Comparison of ENCODE assay signal across 11 cellular contexts in genomic region chr7:148153611-148154010, GRCh38.
DNase-seq lines count a peak whose midpoint lies in the region; ATAC-seq and TF ChIP-seq lines count a peak whose summit lies in the region.
"Had no signal": no experiment of that assay in that cellular context is flagged by ENCODE, and none has a peak within 500 bp of the region (broad histone marks: within the 10 kb centered on the region; RNA-seq: fewer than 3 reads in every experiment).

No MANE protein-coding gene starts in this region.

- H3K36me3 Mint-ChIP-seq in neural progenitor cell = peaks cover 3% of the 10 kb centered on the region

- H3K36me3 ChIP-seq in gastroesophageal sphincter (no peaks in the 10 kb centered on the region), neural progenitor cell (no peaks in the 10 kb centered on the region)

- H3K9ac ChIP-seq in neural progenitor cell = no peak overlapping the region

- H4K20me1 ChIP-seq in neural progenitor cell (ENCODE audit: low read depth) = no peaks in the 10 kb centered on the region

- WGBS in gastroesophageal sphincter (ENCODE audit: low coverage in 1 of 2), 2 donors = 0% methylated on average over 1 of the region's 2 CpGs; no CpG with 5 or more reads in 1 of the 2 donors

- H3K27me3 ChIP-seq in gastroesophageal sphincter (no peaks in the 10 kb centered on the region), neural progenitor cell (no peaks in the 10 kb centered on the region)

- no peak overlapping the region for H3K4me2 ChIP-seq in neural progenitor cell

- H3K4me1 Mint-ChIP-seq in neural progenitor cell = peaks cover 14% of the 10 kb centered on the region

- H3K27ac ChIP-seq in gastroesophageal sphincter = peak overlapping the region in 2 of 4 donors; percentile 13 to 14
- no peak overlapping the region for H3K27ac ChIP-seq in neural progenitor cell

- peaks cover 8% of the 10 kb centered on the region for H3K27me3 Mint-ChIP-seq in neural progenitor cell (ENCODE audit: insufficient read depth, low read depth)

- no peak overlapping the region for H3K4me3 ChIP-seq in gastroesophageal sphincter
- no peak overlapping the region for H3K4me3 ChIP-seq in neural progenitor cell

- peak; percentile 51 for ATAC-seq in gastroesophageal sphincter
- ATAC-seq in HG02610 (IDR thresholded peaks at IDR 0.05; ENCODE audit: unreplicated experiment) = no peak

- no peaks in the 10 kb centered on the region for H3F3A ChIP-seq in neural progenitor cell (ENCODE audit: low read depth)

- no peaks in the 10 kb centered on the region for H3K9me3 ChIP-seq in gastroesophageal sphincter
- peaks cover 4% of the 10 kb centered on the region for H3K9me3 ChIP-seq in neural progenitor cell (ENCODE audit: low read depth)

- H3K4me3 Mint-ChIP-seq in neural progenitor cell = no peak overlapping the region

- H3K27ac Mint-ChIP-seq in neural progenitor cell = peak overlapping the region; percentile 10

- H2AFZ ChIP-seq in neural progenitor cell (replicated peaks) = no peak overlapping the region

- H3K9me3 Mint-ChIP-seq in neural progenitor cell = peaks cover 19% of the 10 kb centered on the region

- TF ChIP-seq CTCF in gastroesophageal sphincter (IDR thresholded peaks at IDR 0.05) (no peak), neural progenitor cell (IDR thresholded peaks at IDR 0.05) (no peak)

- no peak for TF ChIP-seq POLR2A in gastroesophageal sphincter (IDR thresholded peaks at IDR 0.05)

- no peak for TF ChIP-seq EP300 in gastroesophageal sphincter (IDR thresholded peaks at IDR 0.05)

- no peaks in the 10 kb centered on the region for H3K79me2 ChIP-seq in neural progenitor cell (ENCODE audit: low read depth)

- H3K4me1 ChIP-seq in gastroesophageal sphincter (peaks cover 0 to 22% (median 4%) of the 10 kb centered on the region in 3 donors), neural progenitor cell (no peaks in the 10 kb centered on the region)

- DNase-seq in COR-L47 (lab: John Stamatoyannopoulos, UW) (peak; percentile 89), NCI-H2196 treated with DMSO at 0.1 percent for 48 hours (lab: John Stamatoyannopoulos, UW; ENCODE audit: unreplicated experiment) (peak; percentile 97), neural progenitor cell (ENCODE audit: low spot score) (no peak), AML-193 (lab: John Stamatoyannopoulos, UW) (no peak)
- no peak for DNase-seq in stimulated activated CD4-positive, alpha-beta T cell treated with anti-CD3 and anti-CD28 coated beads, Interleukin-4, amount 100 ng/mL, for 4 hours
- DNase-seq in stimulated activated naive CD4-positive, alpha-beta T cell (lab: John Stamatoyannopoulos, UW) = no peak
- DNase-seq: activated T-cell treated with anti-CD3 and anti-CD28 coated beads for 4 hours; NCI-H1417 treated with DMSO at 0.1 percent for 48 hours; stimulated activated CD4-positive, alpha-beta T cell treated with anti-CD3 and anti-CD28 coated beads, Interleukin-2, amount 100 ng/mL, for 24 hours had no signal

Comparison
In these comparisons a context has a peak if more than half of its experiments do, and no peak if none do; other contexts are left out.
1. DNase-seq: peak in COR-L47 (single experiment) and NCI-H2196 treated with DMSO at 0.1 percent for 48 hours (single experiment); none in neural progenitor cell (single experiment), AML-193 (0 of 2), stimulated activated CD4-positive, alpha-beta T cell treated with anti-CD3 and anti-CD28 coated beads, Interleukin-4, amount 100 ng/mL, for 4 hours (0 of 2) and stimulated activated naive CD4-positive, alpha-beta T cell (0 of 6).